In the genomic region with DNA sequence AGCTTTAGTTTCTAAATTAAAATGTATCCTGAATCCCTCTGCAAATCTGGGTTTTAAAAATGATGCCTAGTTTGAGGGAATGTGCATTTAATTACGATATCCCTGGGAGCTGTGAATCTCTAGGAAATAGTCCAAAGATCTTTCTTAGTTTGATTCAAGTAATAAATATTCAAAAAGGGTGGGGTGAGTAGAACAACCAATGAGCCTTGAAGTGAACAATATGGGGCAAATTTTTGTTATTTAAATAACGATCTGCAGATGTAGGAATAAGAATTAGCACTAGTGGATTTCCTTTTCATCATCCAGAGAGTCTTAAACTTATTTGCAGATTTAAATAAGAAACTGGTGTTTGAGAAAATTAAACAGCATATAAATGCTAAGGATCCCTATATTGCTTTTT, we compare ENCODE assay signal across 26 cellular contexts.
"Had no signal": no experiment of that assay in that cellular context is flagged by ENCODE, and none has a peak within 500 bp of the region (broad histone marks: within the 10 kb centered on the region; RNA-seq: fewer than 3 reads in every experiment).

No MANE protein-coding gene starts in this region.

- H3K4me3 ChIP-seq: ascending aorta, breast epithelium, cardiac muscle cell, colonic mucosa, gastroesophageal sphincter, heart right ventricle had no signal

- H3K27me3 ChIP-seq: ascending aorta, breast epithelium, cardiac muscle cell, colonic mucosa, gastroesophageal sphincter, heart right ventricle had no signal

- H3K36me3 ChIP-seq: colonic mucosa had no signal

- H3K27ac ChIP-seq: ascending aorta, breast epithelium, cardiac muscle cell, colonic mucosa, gastroesophageal sphincter, heart right ventricle, WERI-Rb-1 had no signal

- H3K4me1 ChIP-seq: ascending aorta, breast epithelium, colonic mucosa, gastroesophageal sphincter, heart right ventricle had no signal

- DNase-seq: activated B cell treated with CpG ODN at 0.5 μM for 24 hours; activated CD4-positive, alpha-beta T cell treated with anti-CD3 and anti-CD28 coated beads for 48 hours; activated CD4-positive, alpha-beta T cell treated with anti-CD3 and anti-CD28 coated beads, Interleukin-2, amount 50 U/mL, for 1 hour; activated CD4-positive, alpha-beta T cell treated with anti-CD3 and anti-CD28 coated beads, Interleukin-2, amount 50 U/mL, for 48 hours; activated CD8-positive, alpha-beta memory T cell treated with anti-CD3 and anti-CD28 coated beads for 24 hours; activated CD8-positive, alpha-beta T cell treated with anti-CD3 and anti-CD28 coated beads for 36 hours; activated gamma-delta T cell; activated naive CD4-positive, alpha-beta T cell; activated naive CD4-positive, alpha-beta T cell treated with anti-CD3 and anti-CD28 coated beads, Interleukin-2, amount 10 ng/mL, durations not matched to agents 7 days and 5 days; activated naive CD8-positive, alpha-beta T cell treated with anti-CD3 and anti-CD28 coated beads, Interleukin-2, amount 10 ng/mL, durations not matched to agents 7 days and 5 days; activated T-cell treated with anti-CD3 and anti-CD28 coated beads, Interleukin-2, amount 50 U/mL, for 48 hours; central memory CD4-positive, alpha-beta T cell; cerebellar nuclear complex; colonic mucosa; effector CD8-positive, alpha-beta T cell; endodermal cell; foreskin melanocyte; heart right ventricle; T-helper 1 cell; T-helper 17 cell; T1000; WERI-Rb-1 had no signal

- H3K9me3 ChIP-seq: ascending aorta, breast epithelium, colonic mucosa, gastroesophageal sphincter, heart right ventricle had no signal
